ENCODE assay signal across 19 cellular contexts in the genomic region with DNA sequence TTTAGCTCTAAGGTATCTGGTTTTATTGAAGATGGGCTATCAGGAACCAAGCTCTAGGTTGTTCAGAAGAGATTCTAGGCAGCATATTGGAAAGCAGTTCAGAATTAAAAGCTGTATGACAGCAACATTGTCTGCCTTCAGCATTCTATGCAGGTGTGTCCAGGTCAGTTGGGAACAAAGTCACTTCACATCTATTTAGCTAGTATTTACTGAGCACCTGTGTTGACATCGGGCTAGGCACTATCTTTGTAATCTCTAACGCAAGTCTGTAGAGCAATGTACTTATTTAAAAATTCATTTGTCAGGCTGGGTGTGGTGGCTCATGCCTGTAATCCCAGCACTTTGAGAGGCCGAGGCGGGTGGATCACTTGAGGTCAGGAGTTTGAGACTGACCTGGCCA. TPM values are rescaled to one million over a fixed set of nuclear protein-coding genes. Genes with fewer than 3 reads are reported as not detected.
DNase-seq lines count a peak whose midpoint lies in the region; ATAC-seq and TF ChIP-seq lines count a peak whose summit lies in the region.
"Had no signal": no experiment of that assay in that cellular context is flagged by ENCODE, and none has a peak within 500 bp of the region (broad histone marks: within the 10 kb centered on the region; RNA-seq: fewer than 3 reads in every experiment).

No MANE protein-coding gene starts in this region.

- H3K36me3 Mint-ChIP-seq in HFFc6 (ENCODE audit: low read depth) (peaks cover 86% of the 10 kb centered on the region), endothelial cell (ENCODE audit: low read depth, unreplicated experiment) (peaks cover 30% of the 10 kb centered on the region)

- peaks cover 2 to 6% of the 10 kb centered on the region in 2 experiments for H3K4me1 ChIP-seq in trophoblast cell (ENCODE audit: control insufficient read depth in 1 of 2, insufficient read depth in 2 of 2, low read length in 2 of 2)
- peaks cover 6 to 20% of the 10 kb centered on the region in 2 donors for H3K4me1 ChIP-seq in aorta (ENCODE audit: control insufficient read depth in 1 of 2, insufficient read depth in 2 of 2, low read length in 2 of 2)
- H3K4me1 ChIP-seq in mammary epithelial cell (ENCODE audit: insufficient read depth, low read length), result no peaks in the 10 kb centered on the region

- no peak overlapping the region for H2BK5ac ChIP-seq in trophoblast cell (ENCODE audit: low read depth, low read length, poor library complexity)

- H3K9ac ChIP-seq in trophoblast cell (ENCODE audit: low read length) (no peak overlapping the region), mammary epithelial cell (ENCODE audit: insufficient read depth, low read length) (no peak overlapping the region)

- TF ChIP-seq CTCF in HFFc6 (IDR thresholded peaks at IDR 0.05), result no peak
- TF ChIP-seq CTCF in endothelial cell (IDR thresholded peaks at IDR 0.05; ENCODE audit: unreplicated experiment), result no peak
- TF ChIP-seq CTCF in mammary epithelial cell (conservative IDR thresholded peaks at IDR 0.05 in 1 of 2, IDR thresholded peaks at IDR 0.05 in 1 of 2; ENCODE audit: extremely low read depth in 1 of 2, insufficient read depth in 1 of 2, low read depth in 1 of 2, low read length in 2 of 2), result no peak

- in situ Hi-C loops in Caki2 (cut with HindIII; ENCODE audit: low pct_unique_long_range_greater_than_20kb, low sequenced_read_pairs), result no loop called here
- in situ Hi-C loops in mammary epithelial cell (cut with MboI; ENCODE audit: low sequenced_read_pairs in 2 of 2), result no loop called here

- H3K79me2 ChIP-seq in trophoblast cell (ENCODE audit: control insufficient read depth, insufficient read depth, low read length, poor library complexity), result peaks cover 2% of the 10 kb centered on the region
- peaks cover 98% of the 10 kb centered on the region for H3K79me2 ChIP-seq in mammary epithelial cell (ENCODE audit: insufficient read depth, low read length)

- H3K4me3 ChIP-seq in trophoblast cell (ENCODE audit: low read depth, low read length) (no peak overlapping the region), aorta (ENCODE audit: low read length in 2 of 2) (no peak overlapping the region), mammary epithelial cell (replicated peaks in 1 of 3; ENCODE audit: insufficient read depth in 1 of 3, low read depth in 2 of 3, low read length in 3 of 3) (no peak overlapping the region)
- H3K4me3 ChIP-seq: K562 had no signal

- H3K36me3 ChIP-seq in trophoblast cell (ENCODE audit: control insufficient read depth in 1 of 2, insufficient read depth in 2 of 2, low read length in 2 of 2) (peaks cover 10 to 11% of the 10 kb centered on the region in 2 experiments), aorta (ENCODE audit: control insufficient read depth in 1 of 2, insufficient read depth in 2 of 2, low read length in 1 of 2) (peaks cover 3 to 6% of the 10 kb centered on the region in 2 donors), mammary epithelial cell (ENCODE audit: insufficient read depth, low read length) (peaks cover 45% of the 10 kb centered on the region)

- no peak overlapping the region for H2BK12ac ChIP-seq in trophoblast cell (ENCODE audit: low read length)

- no peaks in the 10 kb centered on the region for H3K27me3 ChIP-seq in trophoblast cell (ENCODE audit: insufficient read depth, low read length)
- H3K27me3 ChIP-seq in aorta (ENCODE audit: control insufficient read depth in 1 of 2, insufficient read depth in 2 of 2, low read length in 1 of 2), result no peaks in the 10 kb centered on the region
- no peaks in the 10 kb centered on the region for H3K27me3 ChIP-seq in mammary epithelial cell (ENCODE audit: insufficient read depth, low read length)

- H3K27ac Mint-ChIP-seq in HFFc6, result peak overlapping the region; percentile 55; the same call in 1 of the 2 replicates
- no peak overlapping the region for H3K27ac Mint-ChIP-seq in endothelial cell (ENCODE audit: unreplicated experiment)
- H3K27ac Mint-ChIP-seq: B cell had no signal

- no peaks in the 10 kb centered on the region for H3K9me3 ChIP-seq in trophoblast cell (ENCODE audit: insufficient read depth, low read depth, low read length)
- H3K9me3 ChIP-seq in aorta (ENCODE audit: control insufficient read depth, low read length), result no peaks in the 10 kb centered on the region
- no peaks in the 10 kb centered on the region for H3K9me3 ChIP-seq in mammary epithelial cell (replicated peaks; ENCODE audit: insufficient read depth, low read length)

- no peak overlapping the region for H4K8ac ChIP-seq in trophoblast cell (ENCODE audit: low read depth, low read length)

- no CpG with 5 or more reads among the region's 4 CpGs for WGBS in trophoblast cell (ENCODE audit: extremely low coverage, insufficient coverage, insufficient read length)
- WGBS in aorta, 2 donors, result 85 to 92% methylated on average over 4 of the region's 4 CpGs
- WGBS in mammary epithelial cell (ENCODE audit: low coverage, missing lambda C conversion rate), result 64% methylated on average over 4 of the region's 4 CpGs

- H4K20me1 ChIP-seq in mammary epithelial cell (ENCODE audit: insufficient read depth, low read length), result peaks cover 2% of the 10 kb centered on the region

- peak overlapping the region; percentile 48 for H3K4me3 Mint-ChIP-seq in HFFc6
- H3K4me3 Mint-ChIP-seq in endothelial cell (ENCODE audit: unreplicated experiment), result peak overlapping the region; percentile 22
- H3K4me3 Mint-ChIP-seq: B cell had no signal

- H3K4me2 ChIP-seq in trophoblast cell (ENCODE audit: low read length) (no peak overlapping the region), mammary epithelial cell (ENCODE audit: insufficient read depth, low read depth, low read length) (no peak overlapping the region)

- no peak overlapping the region for H3K23ac ChIP-seq in trophoblast cell (ENCODE audit: low read length)

- H4K91ac ChIP-seq in trophoblast cell (ENCODE audit: low read depth, low read length), result no peak overlapping the region

- DNase-seq in Caki2 (ENCODE audit: low read depth) (peak; percentile 35), HFFc6 (no peak), endothelial cell (ENCODE audit: low spot score) (no peak), trophoblast cell (peak; percentile 83 to 89), NCI-H1417 (lab: John Stamatoyannopoulos, UW) (no peak), aorta (no peak), COLO829 (ENCODE audit: low spot score) (no peak), mammary epithelial cell (no peak)
- DNase-seq: CD4-positive, CD25-positive, alpha-beta regulatory T cell; DMS79 treated with DMSO at 0.1 percent for 48 hours; GOT3; MV-4-11; NCI-H1417 treated with DMSO at 0.1 percent for 48 hours; NCI-H1930; NCI-H446 treated with DMSO at 0.1 percent for 48 hours; NK-92 treated with Interleukin-12 subunit alpha and Interleukin-12 subunit beta, amount 100 ng/mL, for 24 hours; RPMI8226 had no signal

- no peak for ATAC-seq in aorta (ENCODE audit: low FRiP score)
- ATAC-seq: K562 had no signal

- H3K4me1 Mint-ChIP-seq in HFFc6 (ENCODE audit: low read depth) (peaks cover 96% of the 10 kb centered on the region), endothelial cell (ENCODE audit: unreplicated experiment) (peaks cover 19% of the 10 kb centered on the region)

- no peak overlapping the region for H3K14ac ChIP-seq in trophoblast cell (ENCODE audit: low read length)

- no peak overlapping the region for H2AK5ac ChIP-seq in trophoblast cell (ENCODE audit: low read length)

- H3K27ac ChIP-seq in trophoblast cell (ENCODE audit: low read depth, low read length) (no peak overlapping the region), aorta (ENCODE audit: low read depth in 1 of 2, low read length in 2 of 2) (no peak overlapping the region), mammary epithelial cell (ENCODE audit: insufficient read depth, low read depth, low read length) (no peak overlapping the region)

- no peak overlapping the region for H3K18ac ChIP-seq in trophoblast cell (ENCODE audit: low read length)

- H3K27me3 Mint-ChIP-seq in HFFc6 (ENCODE audit: insufficient read depth) (peaks cover 64% of the 10 kb centered on the region), endothelial cell (ENCODE audit: unreplicated experiment) (peaks cover 2% of the 10 kb centered on the region)
- H3K27me3 Mint-ChIP-seq: B cell; CD4-positive, CD25-positive, alpha-beta regulatory T cell had no signal

- H2BK120ac ChIP-seq in trophoblast cell (ENCODE audit: insufficient read depth, low read length, poor library complexity), result no peak overlapping the region

- H2AFZ ChIP-seq in trophoblast cell (ENCODE audit: insufficient read depth, low read length, poor library complexity) (no peak overlapping the region), mammary epithelial cell (ENCODE audit: low read depth, low read length) (no peak overlapping the region)

- intact Hi-C loops in aorta (cut with DNase I) (no loop called here), mammary epithelial cell (cut with micrococcal nuclease) (no loop called here)

- no TSS peak for BruUV-seq in mammary epithelial cell (replicated peaks; lab: Mats Ljungman, UMichigan)

- dilution Hi-C loops in mammary epithelial cell (cut with HindIII; ENCODE audit: low sequenced_read_pairs), result no loop called here

- no peak overlapping the region for H4K12ac ChIP-seq in trophoblast cell (ENCODE audit: low read depth, low read length)

- H3K79me1 ChIP-seq in trophoblast cell (ENCODE audit: low read length), result no peaks in the 10 kb centered on the region

- no peaks in the 10 kb centered on the region; the same call in 1 of the 2 replicates for H3K9me3 Mint-ChIP-seq in HFFc6
- H3K9me3 Mint-ChIP-seq in endothelial cell (ENCODE audit: unreplicated experiment), result no peaks in the 10 kb centered on the region
- H3K9me3 Mint-ChIP-seq: CD4-positive, CD25-positive, alpha-beta regulatory T cell had no signal

- CTCF ChIA-PET in mammary epithelial cell (lab: Charles Lee; ENCODE audit: low non-redundant PET), result no interaction called here

- no peak overlapping the region for H3K4ac ChIP-seq in trophoblast cell (ENCODE audit: low read depth, low read length)

RNA-seq across cellular contexts. Expression of a gene that starts 6.8 kb away (rescaled TPM):
- total RNA-seq in Caki2 (2014; rRNA removed; shearing (Covaris generic); ENCODE audit: low replicate concordance), result 4.9 and 6.8 TPM in 2 replicates
- total RNA-seq in HFFc6 (2021; fragmentation: NEBNext Ultra II Directional; extraction: Animal tissue kit (Norgen Biotek cat#: 25700)), result 1 to 10 TPM; 2.2 to 4.4 (median 4.1) TPM
- 2.2 TPM for total RNA-seq in endothelial cell (ENCODE audit: unreplicated experiment)
- polyA plus RNA-seq in trophoblast cell (2013), result 0.67 and 0.78 TPM in 2 replicates
- total RNA-seq in aorta, result 1 to 10 TPM; 8.5 to 8.6 TPM
- 1 to 10 TPM; 2.1 to 6.8 TPM for polyA plus RNA-seq in aorta
- total RNA-seq in mammary epithelial cell, result 1 to 10 TPM; 5.3 to 6.3 TPM
- 0.95 TPM for polyA plus RNA-seq in mammary epithelial cell
- polyA minus RNA-seq in mammary epithelial cell, result not detected

Comparison
In these comparisons a context has a peak if more than half of its experiments do, and no peak if none do; other contexts are left out.
1. DNase-seq: peak in Caki2 (single experiment) and trophoblast cell (2 of 2); none in HFFc6 (single experiment), endothelial cell (single experiment), NCI-H1417 (0 of 3), aorta (0 of 2), COLO829 (single experiment) and mammary epithelial cell (single experiment).